ENCODE assay signal across 3 cellular contexts in the genomic region with DNA sequence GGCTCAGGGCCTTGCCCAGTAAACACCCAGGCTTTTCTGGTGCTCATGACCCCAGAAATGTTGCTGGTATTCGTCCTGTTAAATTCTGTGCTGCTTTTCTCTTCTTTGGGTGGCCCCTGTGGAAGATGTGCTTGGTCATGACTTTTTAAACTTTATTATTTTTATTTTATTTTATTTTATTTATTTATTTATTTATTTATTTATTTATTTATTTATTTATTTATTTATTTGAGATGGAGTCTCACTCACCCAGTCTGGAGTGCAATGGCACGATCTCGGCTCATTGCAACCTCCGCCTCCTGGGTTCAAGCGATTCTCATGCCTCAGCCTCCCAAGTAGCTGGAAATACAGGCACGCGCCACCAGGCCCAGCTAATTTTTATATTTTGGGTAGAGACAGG. TPM values are rescaled to one million over a fixed set of nuclear protein-coding genes. Genes with fewer than 3 reads are reported as not detected.
"Had no signal": no experiment of that assay in that cellular context is flagged by ENCODE, and none has a peak within 500 bp of the region (broad histone marks: within the 10 kb centered on the region; RNA-seq: fewer than 3 reads in every experiment).

No MANE protein-coding gene starts in this region.

RNA-seq across cellular contexts. Expression of a gene that starts 10.9 kb away (rescaled TPM):
- total RNA-seq: activated T-cell treated with anti-CD3 and anti-CD28 coated beads, Interleukin-2, amount 50 U/mL, for 4 hours; activated T-helper 17 cell treated with anti-CD3 and anti-CD28 coated beads, Interleukin-2, amount 50 U/mL, for 72 hours; cardiac muscle cell had no signal
- polyA plus RNA-seq: cardiac muscle cell had no signal
